Comparison of ENCODE assay signal across 8 cellular contexts in the genomic region with DNA sequence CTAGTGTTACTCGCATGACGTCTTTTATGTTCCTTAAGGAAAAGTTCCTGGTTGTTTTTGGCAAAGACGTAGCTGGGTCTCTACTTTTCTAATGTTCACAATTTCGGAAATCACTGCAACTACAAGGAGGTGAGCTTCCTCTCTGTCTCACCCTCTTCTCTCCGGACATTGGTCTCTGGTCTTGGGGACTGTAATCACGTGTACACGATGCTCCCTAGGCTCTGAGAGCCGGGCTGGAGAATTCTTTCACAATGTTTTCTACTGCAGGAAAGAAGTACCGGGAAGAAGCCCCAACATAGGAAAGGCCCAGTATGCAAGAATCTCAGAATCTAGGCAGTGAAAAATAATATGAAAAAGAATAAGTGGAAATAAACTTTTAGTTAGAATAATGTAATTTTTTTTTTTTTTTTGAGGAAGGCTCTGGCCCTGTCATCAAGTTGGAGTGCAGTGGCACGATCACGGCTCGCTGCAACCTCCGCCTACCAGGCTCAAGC. TPM values are rescaled to one million over a fixed set of nuclear protein-coding genes. Genes with fewer than 3 reads are reported as not detected.
DNase-seq lines count a peak whose midpoint lies in the region; ATAC-seq, FAIRE-seq and TF ChIP-seq lines count a peak whose summit lies in the region.

No MANE protein-coding gene starts in this region.

- peak overlapping the region; percentile 68 to 85 for H3K27ac ChIP-seq in A549
- H3K27ac ChIP-seq in gastroesophageal sphincter = peak overlapping the region in 3 of 4 donors; percentile 92 to 95 (median 95)

- peak; percentile 56 to 80 for DNase-seq in A549 (ENCODE audit: low read depth in 1 of 2, low spot score in 1 of 2)
- DNase-seq in HCEC 1CT = peak; percentile 45
- peak; percentile 51 for DNase-seq in SKM-1 (lab: John Stamatoyannopoulos, UW; ENCODE audit: unreplicated experiment)
- no peak for DNase-seq in stimulated activated naive B cell treated with anti-CD40 and anti-IgM and Interleukin-4, amounts not matched to agents 10 μg/mL and 1 μg/mL and 100 μg/mL, for 72 hours
- no peak for DNase-seq in NCI-H1105 (lab: John Stamatoyannopoulos, UW)
- DNase-seq in GM20000 (ENCODE audit: low spot score) = no peak

- peak overlapping the region; percentile 76 to 84 for H3K4me3 Mint-ChIP-seq in stimulated activated naive B cell treated with anti-CD40 and anti-IgM and Interleukin-4, amounts not matched to agents 10 μg/mL and 1 μg/mL and 100 μg/mL, for 72 hours

- H3K36me3 ChIP-seq in gastroesophageal sphincter = no peaks in the 10 kb centered on the region

- no peak for FAIRE-seq in A549 (lab: Jason Lieb, UNC)

- H3K36me3 Mint-ChIP-seq in stimulated activated naive B cell treated with anti-CD40 and anti-IgM and Interleukin-4, amounts not matched to agents 10 μg/mL and 1 μg/mL and 100 μg/mL, for 72 hours = peaks cover 10 to 26% of the 10 kb centered on the region in 2 donors

- TF ChIP-seq POLR2A in A549 (IDR thresholded peaks at IDR 0.05; ENCODE audit: low read length) (no peak), gastroesophageal sphincter (IDR thresholded peaks at IDR 0.05) (no peak)

- H3K9me3 Mint-ChIP-seq in stimulated activated naive B cell treated with anti-CD40 and anti-IgM and Interleukin-4, amounts not matched to agents 10 μg/mL and 1 μg/mL and 100 μg/mL, for 72 hours = no peaks in the 10 kb centered on the region

- H3K4me3 ChIP-seq in A549 = peak overlapping the region; percentile 30
- peak overlapping the region in 1 of 2 donors; percentile 67 for H3K4me3 ChIP-seq in gastroesophageal sphincter

- no peaks in the 10 kb centered on the region for H3K9me3 ChIP-seq in A549
- H3K9me3 ChIP-seq in gastroesophageal sphincter = no peaks in the 10 kb centered on the region

- peak overlapping the region; percentile 100 for H3K27ac Mint-ChIP-seq in stimulated activated naive B cell treated with anti-CD40 and anti-IgM and Interleukin-4, amounts not matched to agents 10 μg/mL and 1 μg/mL and 100 μg/mL, for 72 hours

- no peaks in the 10 kb centered on the region for H3K27me3 ChIP-seq in gastroesophageal sphincter

- no peak for TF ChIP-seq RAD21 in A549 (conservative IDR thresholded peaks at IDR 0.05 in 1 of 2, IDR thresholded peaks at IDR 0.05 in 1 of 2)

- ATAC-seq in A549 (peak; percentile 17 to 25; a peak in 4 of 6 replicates), gastroesophageal sphincter (no peak), HG02938 (IDR thresholded peaks at IDR 0.05; ENCODE audit: unreplicated experiment) (no peak)
- ATAC-seq in stimulated activated naive B cell treated with anti-CD40 and anti-IgM and Interleukin-4, amounts not matched to agents 10 μg/mL and 1 μg/mL and 100 μg/mL, for 72 hours (replicated peaks) = no peak

- TF ChIP-seq EP300 in A549 (IDR thresholded peaks at IDR 0.05) (no peak), gastroesophageal sphincter (IDR thresholded peaks at IDR 0.05) (no peak)

- H3K27me3 Mint-ChIP-seq in stimulated activated naive B cell treated with anti-CD40 and anti-IgM and Interleukin-4, amounts not matched to agents 10 μg/mL and 1 μg/mL and 100 μg/mL, for 72 hours = peaks cover 0 to 14% of the 10 kb centered on the region in 2 donors

- TF ChIP-seq CTCF in A549 (IDR thresholded peaks at IDR 0.05) (no peak), gastroesophageal sphincter (IDR thresholded peaks at IDR 0.05) (no peak), GM20000 (IDR thresholded peaks at IDR 0.05; ENCODE audit: extremely low read depth, missing control alignments) (no peak)

- CTCF ChIA-PET in A549 (lab: Yijun Ruan, JAX) = interaction anchor here (0.6 to 5.7 kb wide), 5 partner anchors 15 to 143 kb away, joined by 3 to 41 read pairs (median 4); no protein-coding TSS in a partner anchor

- H3K4me1 Mint-ChIP-seq in stimulated activated naive B cell treated with anti-CD40 and anti-IgM and Interleukin-4, amounts not matched to agents 10 μg/mL and 1 μg/mL and 100 μg/mL, for 72 hours = peaks cover 34 to 49% of the 10 kb centered on the region in 2 donors

- peak overlapping the region; percentile 70 for H3K4me2 ChIP-seq in A549

- peaks cover 6% of the 10 kb centered on the region; the same call in 2 of the 3 replicates for H3K4me1 ChIP-seq in A549
- peaks cover 0 to 48% (median 0%) of the 10 kb centered on the region in 3 donors for H3K4me1 ChIP-seq in gastroesophageal sphincter

- POLR2A ChIA-PET in A549 (lab: Yijun Ruan, JAX) = interaction anchor here (0.7 to 6.0 kb wide), 4 partner anchors 16 to 1623 kb away, joined by 4 to 106 read pairs (median 6); a partner anchor contains a TSS

- 11% methylated on average over 13 of the region's 13 CpGs for WGBS in A549 (ENCODE audit: missing lambda C conversion rate)
- WGBS in gastroesophageal sphincter (ENCODE audit: low coverage in 1 of 2), 2 donors = 28 to 55% methylated on average over 5 to 13 of the region's 13 CpGs

TF ChIP-seq in A549, 52 proteins besides CTCF, POLR2A, EP300 and RAD21 (continues in another document):
- TF ChIP-seq MYC (IDR thresholded peaks at IDR 0.05; ENCODE audit: borderline replicate concordance, low read length) = no peak
- no peak for TF ChIP-seq CHD2 (IDR thresholded peaks at IDR 0.05; ENCODE audit: low read length, partially characterized antibody)
- TF ChIP-seq, protein P1, sequence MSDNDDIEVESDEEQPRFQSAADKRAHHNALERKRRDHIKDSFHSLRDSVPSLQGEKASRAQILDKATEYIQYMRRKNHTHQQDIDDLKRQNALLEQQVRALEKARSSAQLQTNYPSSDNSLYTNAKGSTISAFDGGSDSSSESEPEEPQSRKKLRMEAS (IDR thresholded peaks at IDR 0.05) = peak; percentile 61; the same call in 1 of the 2 replicates
- TF ChIP-seq BHLHE40 (IDR thresholded peaks at IDR 0.05; ENCODE audit: low read depth, low read length) = no peak
- no peak for TF ChIP-seq SMC3 (IDR thresholded peaks at IDR 0.05)
- TF ChIP-seq CBX8 (IDR thresholded peaks at IDR 0.05) = no peak
- no peak for TF ChIP-seq SREBF2 (IDR thresholded peaks at IDR 0.05)
- no peak for TF ChIP-seq GATA3 (IDR thresholded peaks at IDR 0.05; ENCODE audit: borderline replicate concordance)
- no peak for TF ChIP-seq RARB (CRISPR knock-in tag; IDR thresholded peaks at IDR 0.05)
- TF ChIP-seq CHD4 (IDR thresholded peaks at IDR 0.05; ENCODE audit: borderline replicate concordance) = peak; percentile 55; the same call in 1 of the 2 replicates
- 0 out of 2 replicates have a peak, but pooled peaks have one; percentile 4 for TF ChIP-seq MAZ (IDR thresholded peaks at IDR 0.05; ENCODE audit: borderline replicate concordance, low read depth, low read length)
- 0 out of 2 replicates have a peak, but pooled peaks have one; percentile 18 for TF ChIP-seq TFCP2L1 (CRISPR knock-in tag; IDR thresholded peaks at IDR 0.05)
- TF ChIP-seq, protein P2, sequence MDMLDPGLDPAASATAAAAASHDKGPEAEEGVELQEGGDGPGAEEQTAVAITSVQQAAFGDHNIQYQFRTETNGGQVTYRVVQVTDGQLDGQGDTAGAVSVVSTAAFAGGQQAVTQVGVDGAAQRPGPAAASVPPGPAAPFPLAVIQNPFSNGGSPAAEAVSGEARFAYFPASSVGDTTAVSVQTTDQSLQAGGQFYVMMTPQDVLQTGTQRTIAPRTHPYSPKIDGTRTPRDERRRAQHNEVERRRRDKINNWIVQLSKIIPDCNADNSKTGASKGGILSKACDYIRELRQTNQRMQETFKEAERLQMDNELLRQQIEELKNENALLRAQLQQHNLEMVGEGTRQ (IDR thresholded peaks at IDR 0.05) = peak; percentile 50
- TF ChIP-seq NR3C1 (IDR thresholded peaks at IDR 0.05) = no peak
- TF ChIP-seq HOXA7 (CRISPR knock-in tag; IDR thresholded peaks at IDR 0.05) = no peak
- TF ChIP-seq, protein P3, sequence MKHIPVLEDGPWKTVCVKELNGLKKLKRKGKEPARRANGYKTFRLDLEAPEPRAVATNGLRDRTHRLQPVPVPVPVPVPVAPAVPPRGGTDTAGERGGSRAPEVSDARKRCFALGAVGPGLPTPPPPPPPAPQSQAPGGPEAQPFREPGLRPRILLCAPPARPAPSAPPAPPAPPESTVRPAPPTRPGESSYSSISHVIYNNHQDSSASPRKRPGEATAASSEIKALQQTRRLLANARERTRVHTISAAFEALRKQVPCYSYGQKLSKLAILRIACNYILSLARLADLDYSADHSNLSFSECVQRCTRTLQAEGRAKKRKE (CRISPR knock-in tag; IDR thresholded peaks at IDR 0.05; ENCODE audit: low read depth) = 0 out of 2 replicates have a peak, but pooled peaks have one; percentile 22
- TF ChIP-seq, protein P4, sequence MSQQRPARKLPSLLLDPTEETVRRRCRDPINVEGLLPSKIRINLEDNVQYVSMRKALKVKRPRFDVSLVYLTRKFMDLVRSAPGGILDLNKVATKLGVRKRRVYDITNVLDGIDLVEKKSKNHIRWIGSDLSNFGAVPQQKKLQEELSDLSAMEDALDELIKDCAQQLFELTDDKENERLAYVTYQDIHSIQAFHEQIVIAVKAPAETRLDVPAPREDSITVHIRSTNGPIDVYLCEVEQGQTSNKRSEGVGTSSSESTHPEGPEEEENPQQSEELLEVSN (IDR thresholded peaks at IDR 0.05; ENCODE audit: borderline replicate concordance, low read depth) = peak; percentile 72; the same call in 1 of the 2 replicates
- TF ChIP-seq NFE2L2 (conservative IDR thresholded peaks at IDR 0.05; ENCODE audit: low read length) = no peak

RNA-seq across cellular contexts. Expression of a gene that starts 13.5 kb away (rescaled TPM):
- 0.07 TPM in 1 of 2 replicates, not detected in the other for polyA plus RNA-seq in A549 (2011; rRNA removed)
- polyA plus RNA-seq in A549 (2012; cell fraction: cytosol; rRNA removed) = not detected in 2 replicates
- polyA plus RNA-seq in A549 (2012; cell fraction: nucleus; rRNA removed) = not detected in 2 replicates
- polyA plus RNA-seq in A549 (2017; fragmentation: RNase III; extraction: RNeasy Plus Mini Kit Qiagen cat#74134 plus additional on column Dnase treatment) = not detected in 3 replicates
- not detected in 2 replicates for polyA minus RNA-seq in A549 (2011; rRNA and poly(A)+ RNA removed)
- total RNA-seq in gastroesophageal sphincter = under 1 TPM in 1 of 4 donors, not detected in 3; 0.77 TPM

RNA-seq across cellular contexts. Expression of a gene that starts 38.6 kb away (rescaled TPM):
- polyA plus RNA-seq in A549 (2011; rRNA removed) (3.1 and 3.3 TPM in 2 replicates), A549 (2017; fragmentation: RNase III; extraction: RNeasy Plus Mini Kit Qiagen cat#74134 plus additional on column Dnase treatment) (0.05 to 0.11 TPM in 2 of 3 replicates, not detected in the other)
- 0.06 and 0.08 TPM in 2 replicates for polyA plus RNA-seq in A549 (2012; cell fraction: cytosol; rRNA removed)
- polyA plus RNA-seq in A549 (2012; cell fraction: nucleus; rRNA removed) = 0.05 and 0.09 TPM in 2 replicates
- 4.3 and 4.7 TPM in 2 replicates for polyA minus RNA-seq in A549 (2011; rRNA and poly(A)+ RNA removed)
- 1,000 to 10,000 TPM; 2,024 to 3,704 (median 2,348) TPM for total RNA-seq in gastroesophageal sphincter

Comparison
In these comparisons a context has a peak if more than half of its experiments do, and no peak if none do; other contexts are left out.
1. ATAC-seq: peak in A549 (2 of 2); none in gastroesophageal sphincter (single experiment), stimulated activated naive B cell treated with anti-CD40 and anti-IgM and Interleukin-4, amounts not matched to agents 10 μg/mL and 1 μg/mL and 100 μg/mL, for 72 hours (0 of 2) and HG02938 (single experiment).
2. DNase-seq: peak in A549 (2 of 2), HCEC 1CT (single experiment) and SKM-1 (single experiment); none in stimulated activated naive B cell treated with anti-CD40 and anti-IgM and Interleukin-4, amounts not matched to agents 10 μg/mL and 1 μg/mL and 100 μg/mL, for 72 hours (single experiment), NCI-H1105 (single experiment) and GM20000 (single experiment).